ENCODE assay signal across 21 cellular contexts in genomic region chr7:133056370-133057238, GRCh38. TPM values are rescaled to one million over a fixed set of nuclear protein-coding genes. Genes with fewer than 3 reads are reported as not detected.
DNase-seq lines count a peak whose midpoint lies in the region; ATAC-seq, FAIRE-seq and TF ChIP-seq lines count a peak whose summit lies in the region.
"Had no signal": no experiment of that assay in that cellular context is flagged by ENCODE, and none has a peak within 500 bp of the region (broad histone marks: within the 10 kb centered on the region; RNA-seq: fewer than 3 reads in every experiment).

No MANE protein-coding gene starts in this region.

- peak overlapping the region; percentile 1 for H3K27ac Mint-ChIP-seq in stimulated activated memory B cell treated with anti-CD40 and anti-IgM and Interleukin-4, amounts not matched to agents 10 μg/mL and 1 μg/mL and 100 μg/mL, for 72 hours
- H3K27ac Mint-ChIP-seq in naive thymus-derived CD4-positive, alpha-beta T cell = no peak overlapping the region
- H3K27ac Mint-ChIP-seq: activated CD4-positive, alpha-beta memory T cell treated with anti-CD3 and anti-CD28 coated beads, Interleukin-2, amount 10 ng/mL, durations not matched to agents 7 days and 5 days; activated naive CD4-positive, alpha-beta T cell treated with anti-CD3 and anti-CD28 coated beads, Interleukin-2, amount 50 U/mL, for 72 hours had no signal

- H3K4me1 ChIP-seq in liver (ENCODE audit: control insufficient read depth in 4 of 4, insufficient read depth in 4 of 4, low read length in 3 of 4) (peaks cover 7 to 28% (median 24%) of the 10 kb centered on the region in 4 donors), HepG2 (ENCODE audit: insufficient read depth, low read length) (peaks cover 15% of the 10 kb centered on the region), mesendoderm (ENCODE audit: control insufficient read depth, low read depth, low read length) (peaks cover 3% of the 10 kb centered on the region)
- H3K4me1 ChIP-seq in naive thymus-derived CD4-positive, alpha-beta T cell (ENCODE audit: control insufficient read depth in 2 of 2, insufficient read depth in 2 of 2, low read length in 2 of 2) = no peaks in the 10 kb centered on the region

- H3K4me1 Mint-ChIP-seq in stimulated activated memory B cell treated with anti-CD40 and anti-IgM and Interleukin-4, amounts not matched to agents 10 μg/mL and 1 μg/mL and 100 μg/mL, for 72 hours = peaks cover 57% of the 10 kb centered on the region
- H3K4me1 Mint-ChIP-seq in naive thymus-derived CD4-positive, alpha-beta T cell = peaks cover 9 to 78% (median 70%) of the 10 kb centered on the region in 7 donors

- no peak for FAIRE-seq in HepG2 (lab: Jason Lieb, UNC)
- FAIRE-seq: HTR-8/SVneo had no signal

- no peak overlapping the region for H2AK5ac ChIP-seq in mesendoderm (ENCODE audit: low read length)

- H3K79me1 ChIP-seq in mesendoderm (ENCODE audit: low read length) = peaks cover 29% of the 10 kb centered on the region

- no peak overlapping the region for H2BK15ac ChIP-seq in mesendoderm (replicated peaks; ENCODE audit: low read depth)

- H3K36me3 ChIP-seq in liver (ENCODE audit: control insufficient read depth in 4 of 4, insufficient read depth in 3 of 4, low read depth in 1 of 4, low read length in 3 of 4) = no peaks in the 10 kb centered on the region
- peaks cover 2 to 6% of the 10 kb centered on the region in 2 experiments; a peak in 4 of 5 replicates for H3K36me3 ChIP-seq in HepG2 (replicated peaks in 1 of 2; ENCODE audit: control insufficient read depth in 1 of 2, insufficient read depth in 2 of 2, low read length in 2 of 2)
- H3K36me3 ChIP-seq in naive thymus-derived CD4-positive, alpha-beta T cell (ENCODE audit: control insufficient read depth in 2 of 3, insufficient read depth in 3 of 3, low read length in 3 of 3) = peaks cover 0 to 3% (median 0%) of the 10 kb centered on the region in 3 experiments
- H3K36me3 ChIP-seq in mesendoderm (ENCODE audit: control insufficient read depth, insufficient read depth, low read length) = no peaks in the 10 kb centered on the region
- H3K36me3 ChIP-seq: HAP-1 had no signal

- H3K18ac ChIP-seq in mesendoderm (ENCODE audit: low read length) = no peak overlapping the region

- no peaks in the 10 kb centered on the region for H3K9me3 ChIP-seq in liver (ENCODE audit: control insufficient read depth in 4 of 4, low read length in 3 of 4)
- H3K9me3 ChIP-seq in HepG2 (ENCODE audit: low read length) = no peaks in the 10 kb centered on the region
- H3K9me3 ChIP-seq in naive thymus-derived CD4-positive, alpha-beta T cell (ENCODE audit: control insufficient read depth in 2 of 3, low read length in 3 of 3) = no peaks in the 10 kb centered on the region
- H3K9me3 ChIP-seq: HAP-1, testis had no signal

- 41% methylated on average over 4 of the region's 4 CpGs for WGBS in liver
- WGBS in HepG2 (ENCODE audit: low lambda C conversion rate) = 92% methylated on average over 4 of the region's 4 CpGs
- no CpG with 5 or more reads among the region's 4 CpGs for WGBS in mesendoderm (ENCODE audit: extremely low coverage, insufficient coverage, low lambda C conversion rate)

- intact Hi-C loops in HepG2 (cut with micrococcal nuclease; ENCODE audit: unreplicated experiment) = no loop called here
- intact Hi-C loops in naive thymus-derived CD4-positive, alpha-beta T cell (cut with micrococcal nuclease) = no loop called here

- no peak for TF ChIP-seq POLR2A in HepG2 (IDR thresholded peaks at IDR 0.05; ENCODE audit: insufficient read depth in 1 of 2, low read depth in 2 of 2, low read length in 2 of 2)

- no peak for ATAC-seq in HepG2
- no peak for ATAC-seq in stimulated activated memory B cell treated with anti-CD40 and anti-IgM and Interleukin-4, amounts not matched to agents 10 μg/mL and 1 μg/mL and 100 μg/mL, for 72 hours
- no peak for ATAC-seq in naive thymus-derived CD4-positive, alpha-beta T cell
- ATAC-seq in HG02623 (IDR thresholded peaks at IDR 0.05; ENCODE audit: unreplicated experiment) = no peak
- ATAC-seq: activated naive CD4-positive, alpha-beta T cell treated with anti-CD3 and anti-CD28 coated beads, Interleukin-2, amount 50 U/mL, for 72 hours had no signal

- peaks cover 7% of the 10 kb centered on the region; the same call in 1 of the 2 replicates for H4K20me1 ChIP-seq in HepG2 (ENCODE audit: insufficient read depth, low read length)

- H3K56ac ChIP-seq in mesendoderm (ENCODE audit: low read length) = no peak overlapping the region

- no peak overlapping the region for H3K23ac ChIP-seq in mesendoderm (ENCODE audit: low read length)

- in situ Hi-C loops in HepG2 (cut with HindIII; ENCODE audit: extremely low pct_ligation_motif_present, low pct_unique_long_range_greater_than_20kb) = no loop called here

- H2AFZ ChIP-seq in HepG2 (ENCODE audit: low read length) = no peak overlapping the region

- H3K4me3 ChIP-seq in liver (ENCODE audit: low read depth in 1 of 3, low read length in 3 of 3) = no peak overlapping the region
- H3K4me3 ChIP-seq in HepG2 (replicated peaks in 1 of 3; ENCODE audit: insufficient read depth in 1 of 3, low read depth in 2 of 3, low read length in 3 of 3) = no peak overlapping the region
- H3K4me3 ChIP-seq in LNCaP clone FGC (ENCODE audit: low read depth, low read length) = no peak overlapping the region
- H3K4me3 ChIP-seq in naive thymus-derived CD4-positive, alpha-beta T cell (ENCODE audit: low read length) = no peak overlapping the region
- H3K4me3 ChIP-seq in mesendoderm (ENCODE audit: low read length) = no peak overlapping the region
- H3K4me3 ChIP-seq: HAP-1, lung, testis had no signal

- no peak overlapping the region for H4K5ac ChIP-seq in mesendoderm (ENCODE audit: low read length)

- H3K27ac ChIP-seq in liver (ENCODE audit: low read depth in 1 of 2, low read length in 2 of 2) = no peak overlapping the region
- H3K27ac ChIP-seq in HepG2 (ENCODE audit: extremely low read length, insufficient read depth, low read length) = no peak overlapping the region
- no peak overlapping the region for H3K27ac ChIP-seq in naive thymus-derived CD4-positive, alpha-beta T cell (ENCODE audit: low read depth, low read length)
- H3K27ac ChIP-seq in mesendoderm (ENCODE audit: low read depth, low read length) = no peak overlapping the region
- H3K27ac ChIP-seq: epithelial cell of prostate, testis had no signal

- peaks cover 17% of the 10 kb centered on the region for H3K36me3 Mint-ChIP-seq in stimulated activated memory B cell treated with anti-CD40 and anti-IgM and Interleukin-4, amounts not matched to agents 10 μg/mL and 1 μg/mL and 100 μg/mL, for 72 hours
- peaks cover 4 to 37% (median 18%) of the 10 kb centered on the region in 5 donors for H3K36me3 Mint-ChIP-seq in naive thymus-derived CD4-positive, alpha-beta T cell

- no peak overlapping the region for H3K4ac ChIP-seq in mesendoderm (ENCODE audit: low read depth, low read length)

- peak; percentile 29 to 34 for TF ChIP-seq RAD21 in liver (IDR thresholded peaks at IDR 0.05)
- TF ChIP-seq RAD21 in HepG2 (CRISPR knock-in tag; IDR thresholded peaks at IDR 0.05) = no peak

- no peak overlapping the region for H3K4me3 Mint-ChIP-seq in stimulated activated memory B cell treated with anti-CD40 and anti-IgM and Interleukin-4, amounts not matched to agents 10 μg/mL and 1 μg/mL and 100 μg/mL, for 72 hours
- peak overlapping the region in 1 of 10 donors; percentile 21 for H3K4me3 Mint-ChIP-seq in naive thymus-derived CD4-positive, alpha-beta T cell
- H3K4me3 Mint-ChIP-seq: activated CD4-positive, alpha-beta memory T cell treated with anti-CD3 and anti-CD28 coated beads, Interleukin-2, amount 10 ng/mL, durations not matched to agents 7 days and 5 days; CD4-positive, alpha-beta memory T cell had no signal

- H3K27me3 Mint-ChIP-seq in stimulated activated memory B cell treated with anti-CD40 and anti-IgM and Interleukin-4, amounts not matched to agents 10 μg/mL and 1 μg/mL and 100 μg/mL, for 72 hours = no peaks in the 10 kb centered on the region
- no peaks in the 10 kb centered on the region for H3K27me3 Mint-ChIP-seq in naive thymus-derived CD4-positive, alpha-beta T cell
- H3K27me3 Mint-ChIP-seq: activated CD4-positive, alpha-beta memory T cell treated with anti-CD3 and anti-CD28 coated beads, Interleukin-2, amount 10 ng/mL, durations not matched to agents 7 days and 5 days; CD4-positive, alpha-beta memory T cell had no signal

- DNase-seq in HepG2 (ENCODE audit: low spot score) (no peak), LNCaP clone FGC (ENCODE audit: low read depth) (peak; percentile 33), cerebellum (ENCODE audit: low spot score) (peak; percentile 56), mesendoderm (no peak)
- no peak for DNase-seq in naive thymus-derived CD4-positive, alpha-beta T cell
- DNase-seq: activated CD4-positive, alpha-beta memory T cell treated with anti-CD3 and anti-CD28 coated beads, Interleukin-2, amount 10 ng/mL, durations not matched to agents 7 days and 5 days; activated T-cell treated with anti-CD3 and anti-CD28 coated beads, Interleukin-2, amount 50 U/mL, for 48 hours; CD4-positive, alpha-beta memory T cell; cortex of kidney; NCI-H187; NK-92 treated with Interleukin-12 subunit alpha and Interleukin-12 subunit beta, amount 100 ng/mL, for 24 hours; posterior cingulate gyrus; testis had no signal

- peaks cover 17% of the 10 kb centered on the region for H3K79me2 ChIP-seq in HepG2 (ENCODE audit: insufficient read depth, low read length)
- peaks cover 26% of the 10 kb centered on the region for H3K79me2 ChIP-seq in mesendoderm (ENCODE audit: control insufficient read depth, insufficient read depth, low read length)

- no TSS peak for BruUV-seq in HepG2 (replicated peaks; lab: Mats Ljungman, UMichigan)

- H3K9ac ChIP-seq in liver (ENCODE audit: low read depth in 1 of 2, low read length in 2 of 2) = no peak overlapping the region
- H3K9ac ChIP-seq in HepG2 (ENCODE audit: insufficient read depth, low read depth, low read length) = no peak overlapping the region
- H3K9ac ChIP-seq in mesendoderm (ENCODE audit: low read length) = no peak overlapping the region

- H2BK5ac ChIP-seq in mesendoderm (ENCODE audit: low read length) = no peak overlapping the region

- no peaks in the 10 kb centered on the region for H3K9me3 Mint-ChIP-seq in stimulated activated memory B cell treated with anti-CD40 and anti-IgM and Interleukin-4, amounts not matched to agents 10 μg/mL and 1 μg/mL and 100 μg/mL, for 72 hours
- H3K9me3 Mint-ChIP-seq in naive thymus-derived CD4-positive, alpha-beta T cell = peaks cover 0 to 4% (median 0%) of the 10 kb centered on the region in 11 donors
- H3K9me3 Mint-ChIP-seq: activated CD4-positive, alpha-beta memory T cell treated with anti-CD3 and anti-CD28 coated beads, Interleukin-2, amount 10 ng/mL, durations not matched to agents 7 days and 5 days; activated naive CD4-positive, alpha-beta T cell treated with anti-CD3 and anti-CD28 coated beads, Interleukin-2, amount 50 U/mL, for 72 hours; CD4-positive, alpha-beta memory T cell had no signal

- no peaks in the 10 kb centered on the region for H3K27me3 ChIP-seq in liver (ENCODE audit: control insufficient read depth in 4 of 4, insufficient read depth in 4 of 4, low read length in 3 of 4)
- H3K27me3 ChIP-seq in HepG2 (ENCODE audit: control insufficient read depth in 1 of 2, insufficient read depth in 2 of 2, low read length in 2 of 2) = no peaks in the 10 kb centered on the region
- H3K27me3 ChIP-seq in naive thymus-derived CD4-positive, alpha-beta T cell (ENCODE audit: control insufficient read depth in 2 of 2, insufficient read depth in 2 of 2, low read length in 2 of 2) = no peaks in the 10 kb centered on the region
- H3K27me3 ChIP-seq in mesendoderm (ENCODE audit: insufficient read depth, low read length, poor library complexity) = no peaks in the 10 kb centered on the region
- H3K27me3 ChIP-seq: testis had no signal

- POLR2A ChIA-PET in HepG2 (lab: Yijun Ruan, JAX) = no interaction called here
- POLR2A ChIA-PET in naive thymus-derived CD4-positive, alpha-beta T cell (lab: Charles Lee) = no interaction called here

- CTCF ChIA-PET in HepG2 (lab: Yijun Ruan, JAX; ENCODE audit: low intra/inter-chr PET ratio, low total read pairs) = no interaction called here
- CTCF ChIA-PET in naive thymus-derived CD4-positive, alpha-beta T cell (lab: Charles Lee) = interaction anchor here (0.6 kb wide), 2 partner anchors 8 to 286 kb away, joined by 3 to 4 read pairs; no protein-coding TSS in a partner anchor

- no peak for TF ChIP-seq CTCF in liver (IDR thresholded peaks at IDR 0.05; ENCODE audit: low read depth, low read length, missing input control)
- TF ChIP-seq CTCF in HepG2 (CRISPR knock-in tag; IDR thresholded peaks at IDR 0.05) = no peak
- TF ChIP-seq CTCF in LNCaP clone FGC (IDR thresholded peaks at IDR 0.05; ENCODE audit: control insufficient read depth, extremely low read depth, insufficient read depth) = no peak

- no peak overlapping the region for H4K8ac ChIP-seq in mesendoderm (ENCODE audit: low read depth, low read length)

- H2BK120ac ChIP-seq in mesendoderm (ENCODE audit: low read depth, low read length) = no peak overlapping the region

- no peak overlapping the region for H3K4me2 ChIP-seq in HepG2 (ENCODE audit: low read depth, low read length)
- no peak overlapping the region for H3K4me2 ChIP-seq in mesendoderm (ENCODE audit: low read length)

- no peak for TF ChIP-seq EP300 in HepG2 (IDR thresholded peaks at IDR 0.05; ENCODE audit: low read depth in 2 of 2, low read length in 2 of 2)
- TF ChIP-seq EP300 in HepG2 (CRISPR knock-in tag; IDR thresholded peaks at IDR 0.05; ENCODE audit: borderline replicate concordance) = no peak

RNA-seq across cellular contexts. Expression of gene CHCHD3, which starts 25.3 kb away (rescaled TPM):
- total RNA-seq in liver (10 to 100 TPM; 37.6 to 37.8 TPM), HepG2 (2016; rRNA removed; fragmentation: Illumina TruSeq; extraction: Trizol) (86.8 and 113 TPM in 2 replicates), cerebellum (50.8 TPM)
- polyA plus RNA-seq in liver (10 to 100 TPM; 25.5 to 26.0 TPM), HepG2 (2011; rRNA removed) (27.1 and 32.7 TPM in 2 replicates)
- 29.7 and 33.8 TPM in 2 replicates for total RNA-seq in HepG2 (2016; cell fraction: cytosol; rRNA removed; fragmentation: Illumina TruSeq; extraction: Trizol; ENCODE audit: low read depth)
- 87.0 and 114 TPM in 2 replicates for total RNA-seq in HepG2 (2016; cell fraction: insoluble cytoplasmic fraction; rRNA removed; fragmentation: Illumina TruSeq; extraction: Trizol)
- 54.7 and 58.0 TPM in 2 replicates for total RNA-seq in HepG2 (2016; cell fraction: membrane; rRNA removed; fragmentation: Illumina TruSeq; extraction: Trizol)
- 52.8 and 60.4 TPM in 2 replicates for total RNA-seq in HepG2 (2016; cell fraction: nucleus; rRNA removed; fragmentation: Illumina TruSeq; extraction: Trizol)
- 23.8 and 33.2 TPM in 2 replicates for polyA plus RNA-seq in HepG2 (2011; cell fraction: cytosol; rRNA removed)
- 10.2 and 11.3 TPM in 2 replicates for polyA plus RNA-seq in HepG2 (2011; cell fraction: nucleus; rRNA removed)
- 39.2 and 41.8 TPM in 2 replicates for polyA plus RNA-seq in HepG2 (2012)
- polyA plus RNA-seq in HepG2 (2016; cell fraction: cytosol; fragmentation: Illumina TruSeq; extraction: Trizol; ENCODE audit: low read depth) = 26.9 and 31.2 TPM in 2 replicates
- 106 and 107 TPM in 2 replicates for polyA plus RNA-seq in HepG2 (2016; cell fraction: insoluble cytoplasmic fraction; fragmentation: Illumina TruSeq; extraction: Trizol; ENCODE audit: low read depth)
- 40.2 and 43.6 TPM in 2 replicates for polyA plus RNA-seq in HepG2 (2016; cell fraction: membrane; fragmentation: Illumina TruSeq; extraction: Trizol; ENCODE audit: low read depth)
- polyA plus RNA-seq in HepG2 (2016; cell fraction: nucleus; fragmentation: Illumina TruSeq; extraction: Trizol; ENCODE audit: insufficient read depth, low read depth) = 40.1 and 42.8 TPM in 2 replicates
- polyA minus RNA-seq in HepG2 (2011; rRNA and poly(A)+ RNA removed; ENCODE audit: low replicate concordance) = 16.7 and 45.4 TPM in 2 replicates
- 22.4 and 36.4 TPM in 2 replicates for polyA minus RNA-seq in HepG2 (2011; cell fraction: cytosol; rRNA and poly(A)+ RNA removed)
- polyA minus RNA-seq in HepG2 (2011; cell fraction: nucleus; rRNA and poly(A)+ RNA removed) = 50.9 and 57.8 TPM in 2 replicates
- total RNA-seq in naive thymus-derived CD4-positive, alpha-beta T cell = 10 to 100 TPM; 25.6 to 44.6 (median 31.2) TPM
- 10 to 100 TPM; 47.7 to 49.7 TPM for polyA plus RNA-seq in naive thymus-derived CD4-positive, alpha-beta T cell
- polyA plus RNA-seq in mesendoderm (2013, experiment 1 of 2) = 126 TPM
- polyA plus RNA-seq in mesendoderm (2013, experiment 2 of 2) = 129 TPM

Comparison
In these comparisons a context has a peak if more than half of its experiments do, and no peak if none do; other contexts are left out.
1. DNase-seq: peak in LNCaP clone FGC (single experiment) and cerebellum (single experiment); none in HepG2 (single experiment), naive thymus-derived CD4-positive, alpha-beta T cell (0 of 9) and mesendoderm (single experiment).